Comparison of ENCODE assay signal across 2 cellular contexts in the genomic region with DNA sequence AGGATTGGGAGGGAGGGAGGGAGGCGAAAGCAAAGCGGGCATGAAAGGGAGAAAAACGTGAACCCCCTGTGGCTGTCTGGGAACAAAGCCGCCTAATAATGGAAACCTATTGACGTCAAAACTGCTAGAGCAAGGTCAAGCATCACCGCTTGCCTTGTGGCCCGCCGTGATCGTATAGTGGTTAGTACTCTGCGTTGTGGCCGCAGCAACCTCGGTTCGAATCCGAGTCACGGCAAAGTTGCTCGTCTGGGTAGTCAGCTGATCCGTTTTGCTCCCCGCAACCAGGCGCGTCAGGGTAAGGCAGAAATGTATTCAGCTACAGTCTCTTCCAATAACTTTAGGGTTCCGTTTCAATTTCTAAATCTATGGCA.
TF ChIP-seq lines count a peak whose summit lies in the region.

No MANE protein-coding gene starts in this region.

TF ChIP-seq in liver, 16 proteins besides CTCF, POLR2A, EP300 and RAD21:
- TF ChIP-seq, protein P1, sequence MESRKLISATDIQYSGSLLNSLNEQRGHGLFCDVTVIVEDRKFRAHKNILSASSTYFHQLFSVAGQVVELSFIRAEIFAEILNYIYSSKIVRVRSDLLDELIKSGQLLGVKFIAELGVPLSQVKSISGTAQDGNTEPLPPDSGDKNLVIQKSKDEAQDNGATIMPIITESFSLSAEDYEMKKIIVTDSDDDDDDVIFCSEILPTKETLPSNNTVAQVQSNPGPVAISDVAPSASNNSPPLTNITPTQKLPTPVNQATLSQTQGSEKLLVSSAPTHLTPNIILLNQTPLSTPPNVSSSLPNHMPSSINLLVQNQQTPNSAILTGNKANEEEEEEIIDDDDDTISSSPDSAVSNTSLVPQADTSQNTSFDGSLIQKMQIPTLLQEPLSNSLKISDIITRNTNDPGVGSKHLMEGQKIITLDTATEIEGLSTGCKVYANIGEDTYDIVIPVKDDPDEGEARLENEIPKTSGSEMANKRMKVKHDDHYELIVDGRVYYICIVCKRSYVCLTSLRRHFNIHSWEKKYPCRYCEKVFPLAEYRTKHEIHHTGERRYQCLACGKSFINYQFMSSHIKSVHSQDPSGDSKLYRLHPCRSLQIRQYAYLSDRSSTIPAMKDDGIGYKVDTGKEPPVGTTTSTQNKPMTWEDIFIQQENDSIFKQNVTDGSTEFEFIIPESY (IDR thresholded peaks at IDR 0.05) = no peak
- TF ChIP-seq, protein P2, sequence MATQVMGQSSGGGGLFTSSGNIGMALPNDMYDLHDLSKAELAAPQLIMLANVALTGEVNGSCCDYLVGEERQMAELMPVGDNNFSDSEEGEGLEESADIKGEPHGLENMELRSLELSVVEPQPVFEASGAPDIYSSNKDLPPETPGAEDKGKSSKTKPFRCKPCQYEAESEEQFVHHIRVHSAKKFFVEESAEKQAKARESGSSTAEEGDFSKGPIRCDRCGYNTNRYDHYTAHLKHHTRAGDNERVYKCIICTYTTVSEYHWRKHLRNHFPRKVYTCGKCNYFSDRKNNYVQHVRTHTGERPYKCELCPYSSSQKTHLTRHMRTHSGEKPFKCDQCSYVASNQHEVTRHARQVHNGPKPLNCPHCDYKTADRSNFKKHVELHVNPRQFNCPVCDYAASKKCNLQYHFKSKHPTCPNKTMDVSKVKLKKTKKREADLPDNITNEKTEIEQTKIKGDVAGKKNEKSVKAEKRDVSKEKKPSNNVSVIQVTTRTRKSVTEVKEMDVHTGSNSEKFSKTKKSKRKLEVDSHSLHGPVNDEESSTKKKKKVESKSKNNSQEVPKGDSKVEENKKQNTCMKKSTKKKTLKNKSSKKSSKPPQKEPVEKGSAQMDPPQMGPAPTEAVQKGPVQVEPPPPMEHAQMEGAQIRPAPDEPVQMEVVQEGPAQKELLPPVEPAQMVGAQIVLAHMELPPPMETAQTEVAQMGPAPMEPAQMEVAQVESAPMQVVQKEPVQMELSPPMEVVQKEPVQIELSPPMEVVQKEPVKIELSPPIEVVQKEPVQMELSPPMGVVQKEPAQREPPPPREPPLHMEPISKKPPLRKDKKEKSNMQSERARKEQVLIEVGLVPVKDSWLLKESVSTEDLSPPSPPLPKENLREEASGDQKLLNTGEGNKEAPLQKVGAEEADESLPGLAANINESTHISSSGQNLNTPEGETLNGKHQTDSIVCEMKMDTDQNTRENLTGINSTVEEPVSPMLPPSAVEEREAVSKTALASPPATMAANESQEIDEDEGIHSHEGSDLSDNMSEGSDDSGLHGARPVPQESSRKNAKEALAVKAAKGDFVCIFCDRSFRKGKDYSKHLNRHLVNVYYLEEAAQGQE (IDR thresholded peaks at IDR 0.05) = no peak
- no peak for TF ChIP-seq YY1 (IDR thresholded peaks at IDR 0.05)
- no peak for TF ChIP-seq FOXA1 (IDR thresholded peaks at IDR 0.05)
- TF ChIP-seq, protein P3, sequence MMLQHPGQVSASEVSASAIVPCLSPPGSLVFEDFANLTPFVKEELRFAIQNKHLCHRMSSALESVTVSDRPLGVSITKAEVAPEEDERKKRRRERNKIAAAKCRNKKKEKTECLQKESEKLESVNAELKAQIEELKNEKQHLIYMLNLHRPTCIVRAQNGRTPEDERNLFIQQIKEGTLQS (IDR thresholded peaks at IDR 0.05) = no peak
- no peak for TF ChIP-seq TAF1 (conservative IDR thresholded peaks at IDR 0.05)
- TF ChIP-seq, protein P4, sequence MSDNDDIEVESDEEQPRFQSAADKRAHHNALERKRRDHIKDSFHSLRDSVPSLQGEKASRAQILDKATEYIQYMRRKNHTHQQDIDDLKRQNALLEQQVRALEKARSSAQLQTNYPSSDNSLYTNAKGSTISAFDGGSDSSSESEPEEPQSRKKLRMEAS (IDR thresholded peaks at IDR 0.05) = no peak

TF ChIP-seq in HepG2, 621 proteins besides CTCF, POLR2A, EP300 and RAD21:
- TF ChIP-seq, protein P5, sequence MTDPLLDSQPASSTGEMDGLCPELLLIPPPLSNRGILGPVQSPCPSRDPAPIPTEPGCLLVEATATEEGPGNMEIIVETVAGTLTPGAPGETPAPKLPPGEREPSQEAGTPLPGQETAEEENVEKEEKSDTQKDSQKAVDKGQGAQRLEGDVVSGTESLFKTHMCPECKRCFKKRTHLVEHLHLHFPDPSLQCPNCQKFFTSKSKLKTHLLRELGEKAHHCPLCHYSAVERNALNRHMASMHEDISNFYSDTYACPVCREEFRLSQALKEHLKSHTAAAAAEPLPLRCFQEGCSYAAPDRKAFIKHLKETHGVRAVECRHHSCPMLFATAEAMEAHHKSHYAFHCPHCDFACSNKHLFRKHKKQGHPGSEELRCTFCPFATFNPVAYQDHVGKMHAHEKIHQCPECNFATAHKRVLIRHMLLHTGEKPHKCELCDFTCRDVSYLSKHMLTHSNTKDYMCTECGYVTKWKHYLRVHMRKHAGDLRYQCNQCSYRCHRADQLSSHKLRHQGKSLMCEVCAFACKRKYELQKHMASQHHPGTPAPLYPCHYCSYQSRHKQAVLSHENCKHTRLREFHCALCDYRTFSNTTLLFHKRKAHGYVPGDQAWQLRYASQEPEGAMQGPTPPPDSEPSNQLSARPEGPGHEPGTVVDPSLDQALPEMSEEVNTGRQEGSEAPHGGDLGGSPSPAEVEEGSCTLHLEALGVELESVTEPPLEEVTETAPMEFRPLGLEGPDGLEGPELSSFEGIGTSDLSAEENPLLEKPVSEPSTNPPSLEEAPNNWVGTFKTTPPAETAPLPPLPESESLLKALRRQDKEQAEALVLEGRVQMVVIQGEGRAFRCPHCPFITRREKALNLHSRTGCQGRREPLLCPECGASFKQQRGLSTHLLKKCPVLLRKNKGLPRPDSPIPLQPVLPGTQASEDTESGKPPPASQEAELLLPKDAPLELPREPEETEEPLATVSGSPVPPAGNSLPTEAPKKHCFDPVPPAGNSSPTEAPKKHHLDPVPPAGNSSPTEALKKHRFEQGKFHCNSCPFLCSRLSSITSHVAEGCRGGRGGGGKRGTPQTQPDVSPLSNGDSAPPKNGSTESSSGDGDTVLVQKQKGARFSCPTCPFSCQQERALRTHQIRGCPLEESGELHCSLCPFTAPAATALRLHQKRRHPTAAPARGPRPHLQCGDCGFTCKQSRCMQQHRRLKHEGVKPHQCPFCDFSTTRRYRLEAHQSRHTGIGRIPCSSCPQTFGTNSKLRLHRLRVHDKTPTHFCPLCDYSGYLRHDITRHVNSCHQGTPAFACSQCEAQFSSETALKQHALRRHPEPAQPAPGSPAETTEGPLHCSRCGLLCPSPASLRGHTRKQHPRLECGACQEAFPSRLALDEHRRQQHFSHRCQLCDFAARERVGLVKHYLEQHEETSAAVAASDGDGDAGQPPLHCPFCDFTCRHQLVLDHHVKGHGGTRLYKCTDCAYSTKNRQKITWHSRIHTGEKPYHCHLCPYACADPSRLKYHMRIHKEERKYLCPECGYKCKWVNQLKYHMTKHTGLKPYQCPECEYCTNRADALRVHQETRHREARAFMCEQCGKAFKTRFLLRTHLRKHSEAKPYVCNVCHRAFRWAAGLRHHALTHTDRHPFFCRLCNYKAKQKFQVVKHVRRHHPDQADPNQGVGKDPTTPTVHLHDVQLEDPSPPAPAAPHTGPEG (CRISPR knock-in tag; IDR thresholded peaks at IDR 0.05) = no peak
- TF ChIP-seq ZNF33A (CRISPR knock-in tag; IDR thresholded peaks at IDR 0.05; ENCODE audit: borderline replicate concordance) = no peak
- TF ChIP-seq, protein P6, sequence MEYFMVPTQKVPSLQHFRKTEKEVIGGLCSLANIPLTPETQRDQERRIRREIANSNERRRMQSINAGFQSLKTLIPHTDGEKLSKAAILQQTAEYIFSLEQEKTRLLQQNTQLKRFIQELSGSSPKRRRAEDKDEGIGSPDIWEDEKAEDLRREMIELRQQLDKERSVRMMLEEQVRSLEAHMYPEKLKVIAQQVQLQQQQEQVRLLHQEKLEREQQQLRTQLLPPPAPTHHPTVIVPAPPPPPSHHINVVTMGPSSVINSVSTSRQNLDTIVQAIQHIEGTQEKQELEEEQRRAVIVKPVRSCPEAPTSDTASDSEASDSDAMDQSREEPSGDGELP (IDR thresholded peaks at IDR 0.05; ENCODE audit: borderline replicate concordance, low read depth) = no peak
- no peak for TF ChIP-seq PAWR (CRISPR knock-in tag; IDR thresholded peaks at IDR 0.05; ENCODE audit: borderline replicate concordance)
- TF ChIP-seq BRD4 (CRISPR knock-in tag; IDR thresholded peaks at IDR 0.05) = no peak
